ENCODE assay signal across 1 cellular context in the genomic region with DNA sequence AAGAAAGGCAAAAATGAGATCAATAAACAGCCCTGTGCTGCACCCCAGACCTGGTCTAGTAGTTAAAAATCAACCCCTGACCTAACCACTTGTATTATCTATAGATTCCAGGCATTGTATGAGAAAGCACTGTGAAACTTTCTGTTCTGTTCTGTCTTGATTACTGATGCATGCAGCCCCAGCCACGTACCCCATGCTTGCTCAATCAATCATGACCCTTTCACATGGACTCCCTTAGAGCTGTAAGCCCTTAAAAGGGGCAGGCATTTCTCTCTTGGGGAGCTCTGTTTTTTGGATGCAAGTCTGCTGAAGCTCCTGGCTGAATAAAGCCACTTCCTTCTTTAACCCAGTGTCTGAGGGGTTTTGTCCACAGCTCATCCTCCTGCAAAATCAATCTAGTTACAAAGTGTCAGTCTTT.
TF ChIP-seq lines count a peak whose summit lies in the region.

No MANE protein-coding gene starts in this region.

TF ChIP-seq in K562, 482 proteins besides CTCF, POLR2A, EP300 and RAD21 (continued from another document and continues in another):
- no peak for TF ChIP-seq FOXA1 (IDR thresholded peaks at IDR 0.05; ENCODE audit: borderline replicate concordance)
- no peak for TF ChIP-seq SIN3B (IDR thresholded peaks at IDR 0.05; ENCODE audit: low read depth)
- TF ChIP-seq ZNF3 (CRISPR knock-in tag; IDR thresholded peaks at IDR 0.05) = no peak
- TF ChIP-seq, protein P1, sequence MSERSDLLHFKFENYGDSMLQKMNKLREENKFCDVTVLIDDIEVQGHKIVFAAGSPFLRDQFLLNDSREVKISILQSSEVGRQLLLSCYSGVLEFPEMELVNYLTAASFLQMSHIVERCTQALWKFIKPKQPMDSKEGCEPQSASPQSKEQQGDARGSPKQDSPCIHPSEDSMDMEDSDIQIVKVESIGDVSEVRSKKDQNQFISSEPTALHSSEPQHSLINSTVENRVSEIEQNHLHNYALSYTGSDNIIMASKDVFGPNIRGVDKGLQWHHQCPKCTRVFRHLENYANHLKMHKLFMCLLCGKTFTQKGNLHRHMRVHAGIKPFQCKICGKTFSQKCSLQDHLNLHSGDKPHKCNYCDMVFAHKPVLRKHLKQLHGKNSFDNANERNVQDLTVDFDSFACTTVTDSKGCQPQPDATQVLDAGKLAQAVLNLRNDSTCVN (CRISPR knock-in tag; IDR thresholded peaks at IDR 0.05) = no peak
- no peak for TF ChIP-seq ZNF324 (CRISPR knock-in tag; IDR thresholded peaks at IDR 0.05)
- peak; percentile 83 for TF ChIP-seq SPI1 (IDR thresholded peaks at IDR 0.05; ENCODE audit: borderline replicate concordance, low read depth, low read length)
- TF ChIP-seq TBL1XR1 (IDR thresholded peaks at IDR 0.05; ENCODE audit: low read length in 2 of 2) = peak; percentile 51 to 67; a peak in 2 of 4 replicates
- TF ChIP-seq PRPF4 (IDR thresholded peaks at IDR 0.05; ENCODE audit: insufficient read depth, low read depth, low read length, poor library complexity, severe bottlenecking) = no peak
- peak; percentile 97 for TF ChIP-seq TAL1 (IDR thresholded peaks at IDR 0.05)
- no peak for TF ChIP-seq POLR3A (IDR thresholded peaks at IDR 0.05; ENCODE audit: borderline replicate concordance, extremely low read depth, insufficient read depth, insufficient read length)
- no peak for TF ChIP-seq BCL6 (CRISPR knock-in tag; IDR thresholded peaks at IDR 0.05)
- peak; percentile 61; the same call in 1 of the 2 replicates for TF ChIP-seq CREB1 (IDR thresholded peaks at IDR 0.05)
- TF ChIP-seq CREB1 (CRISPR knock-in tag; IDR thresholded peaks at IDR 0.05) = no peak; the same call in 1 of the 2 replicates
- TF ChIP-seq, protein P2, sequence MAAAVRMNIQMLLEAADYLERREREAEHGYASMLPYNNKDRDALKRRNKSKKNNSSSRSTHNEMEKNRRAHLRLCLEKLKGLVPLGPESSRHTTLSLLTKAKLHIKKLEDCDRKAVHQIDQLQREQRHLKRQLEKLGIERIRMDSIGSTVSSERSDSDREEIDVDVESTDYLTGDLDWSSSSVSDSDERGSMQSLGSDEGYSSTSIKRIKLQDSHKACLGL (CRISPR knock-in tag; IDR thresholded peaks at IDR 0.05; ENCODE audit: borderline replicate concordance, poor library complexity, severe bottlenecking) = no peak
- TF ChIP-seq ZKSCAN8 (CRISPR knock-in tag; IDR thresholded peaks at IDR 0.05) = peak; percentile 81; the same call in 1 of the 2 replicates
- TF ChIP-seq ZNF133 (CRISPR knock-in tag; IDR thresholded peaks at IDR 0.05) = no peak
- no peak for TF ChIP-seq NR2F6 (CRISPR knock-in tag; IDR thresholded peaks at IDR 0.05)
- no peak for TF ChIP-seq ZNF655 (CRISPR knock-in tag; IDR thresholded peaks at IDR 0.05)
- no peak for TF ChIP-seq ZNF316 (IDR thresholded peaks at IDR 0.05)
- no peak for TF ChIP-seq TFE3 (CRISPR knock-in tag; IDR thresholded peaks at IDR 0.05)
- TF ChIP-seq YBX1 (IDR thresholded peaks at IDR 0.05) = no peak
- no peak for TF ChIP-seq MXI1 (IDR thresholded peaks at IDR 0.05; ENCODE audit: low read depth, low read length)
- TF ChIP-seq E2F6 (IDR thresholded peaks at IDR 0.05; ENCODE audit: borderline replicate concordance in 1 of 2, extremely low read depth in 1 of 2, insufficient read depth in 1 of 2, insufficient read length in 1 of 2, low read depth in 1 of 2, low read length in 1 of 2, poor library complexity in 1 of 2, severe bottlenecking in 1 of 2) = no peak
- TF ChIP-seq, protein P3, sequence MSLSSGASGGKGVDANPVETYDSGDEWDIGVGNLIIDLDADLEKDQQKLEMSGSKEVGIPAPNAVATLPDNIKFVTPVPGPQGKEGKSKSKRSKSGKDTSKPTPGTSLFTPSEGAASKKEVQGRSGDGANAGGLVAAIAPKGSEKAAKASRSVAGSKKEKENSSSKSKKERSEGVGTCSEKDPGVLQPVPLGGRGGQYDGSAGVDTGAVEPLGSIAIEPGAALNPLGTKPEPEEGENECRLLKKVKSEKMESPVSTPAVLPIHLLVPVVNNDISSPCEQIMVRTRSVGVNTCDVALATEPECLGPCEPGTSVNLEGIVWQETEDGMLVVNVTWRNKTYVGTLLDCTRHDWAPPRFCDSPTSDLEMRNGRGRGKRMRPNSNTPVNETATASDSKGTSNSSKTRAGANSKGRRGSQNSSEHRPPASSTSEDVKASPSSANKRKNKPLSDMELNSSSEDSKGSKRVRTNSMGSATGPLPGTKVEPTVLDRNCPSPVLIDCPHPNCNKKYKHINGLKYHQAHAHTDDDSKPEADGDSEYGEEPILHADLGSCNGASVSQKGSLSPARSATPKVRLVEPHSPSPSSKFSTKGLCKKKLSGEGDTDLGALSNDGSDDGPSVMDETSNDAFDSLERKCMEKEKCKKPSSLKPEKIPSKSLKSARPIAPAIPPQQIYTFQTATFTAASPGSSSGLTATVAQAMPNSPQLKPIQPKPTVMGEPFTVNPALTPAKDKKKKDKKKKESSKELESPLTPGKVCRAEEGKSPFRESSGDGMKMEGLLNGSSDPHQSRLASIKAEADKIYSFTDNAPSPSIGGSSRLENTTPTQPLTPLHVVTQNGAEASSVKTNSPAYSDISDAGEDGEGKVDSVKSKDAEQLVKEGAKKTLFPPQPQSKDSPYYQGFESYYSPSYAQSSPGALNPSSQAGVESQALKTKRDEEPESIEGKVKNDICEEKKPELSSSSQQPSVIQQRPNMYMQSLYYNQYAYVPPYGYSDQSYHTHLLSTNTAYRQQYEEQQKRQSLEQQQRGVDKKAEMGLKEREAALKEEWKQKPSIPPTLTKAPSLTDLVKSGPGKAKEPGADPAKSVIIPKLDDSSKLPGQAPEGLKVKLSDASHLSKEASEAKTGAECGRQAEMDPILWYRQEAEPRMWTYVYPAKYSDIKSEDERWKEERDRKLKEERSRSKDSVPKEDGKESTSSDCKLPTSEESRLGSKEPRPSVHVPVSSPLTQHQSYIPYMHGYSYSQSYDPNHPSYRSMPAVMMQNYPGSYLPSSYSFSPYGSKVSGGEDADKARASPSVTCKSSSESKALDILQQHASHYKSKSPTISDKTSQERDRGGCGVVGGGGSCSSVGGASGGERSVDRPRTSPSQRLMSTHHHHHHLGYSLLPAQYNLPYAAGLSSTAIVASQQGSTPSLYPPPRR (CRISPR knock-in tag; IDR thresholded peaks at IDR 0.05; ENCODE audit: borderline replicate concordance) = no peak
- no peak for TF ChIP-seq E2F3 (CRISPR knock-in tag; IDR thresholded peaks at IDR 0.05)
- TF ChIP-seq MEF2D (tag; conservative IDR thresholded peaks at IDR 0.05; ENCODE audit: low read depth) = peak; percentile 66; the same call in 1 of the 2 replicates
- TF ChIP-seq, protein P4, sequence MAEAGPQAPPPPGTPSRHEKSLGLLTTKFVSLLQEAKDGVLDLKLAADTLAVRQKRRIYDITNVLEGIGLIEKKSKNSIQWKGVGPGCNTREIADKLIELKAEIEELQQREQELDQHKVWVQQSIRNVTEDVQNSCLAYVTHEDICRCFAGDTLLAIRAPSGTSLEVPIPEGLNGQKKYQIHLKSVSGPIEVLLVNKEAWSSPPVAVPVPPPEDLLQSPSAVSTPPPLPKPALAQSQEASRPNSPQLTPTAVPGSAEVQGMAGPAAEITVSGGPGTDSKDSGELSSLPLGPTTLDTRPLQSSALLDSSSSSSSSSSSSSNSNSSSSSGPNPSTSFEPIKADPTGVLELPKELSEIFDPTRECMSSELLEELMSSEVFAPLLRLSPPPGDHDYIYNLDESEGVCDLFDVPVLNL (CRISPR knock-in tag; IDR thresholded peaks at IDR 0.05; ENCODE audit: low read depth) = no peak
- TF ChIP-seq EP400 (IDR thresholded peaks at IDR 0.05) = peak; percentile 66
- TF ChIP-seq SMARCA5 (IDR thresholded peaks at IDR 0.05) = no peak
- TF ChIP-seq XRCC5 (IDR thresholded peaks at IDR 0.05; ENCODE audit: low read depth, low read length) = no peak
- TF ChIP-seq, protein P5, sequence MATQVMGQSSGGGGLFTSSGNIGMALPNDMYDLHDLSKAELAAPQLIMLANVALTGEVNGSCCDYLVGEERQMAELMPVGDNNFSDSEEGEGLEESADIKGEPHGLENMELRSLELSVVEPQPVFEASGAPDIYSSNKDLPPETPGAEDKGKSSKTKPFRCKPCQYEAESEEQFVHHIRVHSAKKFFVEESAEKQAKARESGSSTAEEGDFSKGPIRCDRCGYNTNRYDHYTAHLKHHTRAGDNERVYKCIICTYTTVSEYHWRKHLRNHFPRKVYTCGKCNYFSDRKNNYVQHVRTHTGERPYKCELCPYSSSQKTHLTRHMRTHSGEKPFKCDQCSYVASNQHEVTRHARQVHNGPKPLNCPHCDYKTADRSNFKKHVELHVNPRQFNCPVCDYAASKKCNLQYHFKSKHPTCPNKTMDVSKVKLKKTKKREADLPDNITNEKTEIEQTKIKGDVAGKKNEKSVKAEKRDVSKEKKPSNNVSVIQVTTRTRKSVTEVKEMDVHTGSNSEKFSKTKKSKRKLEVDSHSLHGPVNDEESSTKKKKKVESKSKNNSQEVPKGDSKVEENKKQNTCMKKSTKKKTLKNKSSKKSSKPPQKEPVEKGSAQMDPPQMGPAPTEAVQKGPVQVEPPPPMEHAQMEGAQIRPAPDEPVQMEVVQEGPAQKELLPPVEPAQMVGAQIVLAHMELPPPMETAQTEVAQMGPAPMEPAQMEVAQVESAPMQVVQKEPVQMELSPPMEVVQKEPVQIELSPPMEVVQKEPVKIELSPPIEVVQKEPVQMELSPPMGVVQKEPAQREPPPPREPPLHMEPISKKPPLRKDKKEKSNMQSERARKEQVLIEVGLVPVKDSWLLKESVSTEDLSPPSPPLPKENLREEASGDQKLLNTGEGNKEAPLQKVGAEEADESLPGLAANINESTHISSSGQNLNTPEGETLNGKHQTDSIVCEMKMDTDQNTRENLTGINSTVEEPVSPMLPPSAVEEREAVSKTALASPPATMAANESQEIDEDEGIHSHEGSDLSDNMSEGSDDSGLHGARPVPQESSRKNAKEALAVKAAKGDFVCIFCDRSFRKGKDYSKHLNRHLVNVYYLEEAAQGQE (CRISPR knock-in tag; IDR thresholded peaks at IDR 0.05; ENCODE audit: low read depth) = no peak
- TF ChIP-seq SNAPC5 (CRISPR knock-in tag; IDR thresholded peaks at IDR 0.05) = no peak
- TF ChIP-seq E2F5 (CRISPR knock-in tag; IDR thresholded peaks at IDR 0.05) = no peak
- peak; percentile 87 for TF ChIP-seq LCOR (CRISPR knock-in tag; IDR thresholded peaks at IDR 0.05)
- no peak for TF ChIP-seq ZNF174 (CRISPR knock-in tag; IDR thresholded peaks at IDR 0.05)
- TF ChIP-seq SRSF1 (IDR thresholded peaks at IDR 0.05; ENCODE audit: low read depth, low read length) = no peak
- no peak for TF ChIP-seq ZNF778 (CRISPR knock-in tag; IDR thresholded peaks at IDR 0.05)
- TF ChIP-seq, protein P6, sequence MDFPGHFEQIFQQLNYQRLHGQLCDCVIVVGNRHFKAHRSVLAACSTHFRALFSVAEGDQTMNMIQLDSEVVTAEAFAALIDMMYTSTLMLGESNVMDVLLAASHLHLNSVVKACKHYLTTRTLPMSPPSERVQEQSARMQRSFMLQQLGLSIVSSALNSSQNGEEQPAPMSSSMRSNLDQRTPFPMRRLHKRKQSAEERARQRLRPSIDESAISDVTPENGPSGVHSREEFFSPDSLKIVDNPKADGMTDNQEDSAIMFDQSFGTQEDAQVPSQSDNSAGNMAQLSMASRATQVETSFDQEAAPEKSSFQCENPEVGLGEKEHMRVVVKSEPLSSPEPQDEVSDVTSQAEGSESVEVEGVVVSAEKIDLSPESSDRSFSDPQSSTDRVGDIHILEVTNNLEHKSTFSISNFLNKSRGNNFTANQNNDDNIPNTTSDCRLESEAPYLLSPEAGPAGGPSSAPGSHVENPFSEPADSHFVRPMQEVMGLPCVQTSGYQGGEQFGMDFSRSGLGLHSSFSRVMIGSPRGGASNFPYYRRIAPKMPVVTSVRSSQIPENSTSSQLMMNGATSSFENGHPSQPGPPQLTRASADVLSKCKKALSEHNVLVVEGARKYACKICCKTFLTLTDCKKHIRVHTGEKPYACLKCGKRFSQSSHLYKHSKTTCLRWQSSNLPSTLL (IDR thresholded peaks at IDR 0.05) = no peak
- no peak for TF ChIP-seq DACH1 (IDR thresholded peaks at IDR 0.05; ENCODE audit: partially characterized antibody)
- TF ChIP-seq RFX5 (IDR thresholded peaks at IDR 0.05; ENCODE audit: low read depth, low read length) = no peak
- peak; percentile 82 for TF ChIP-seq PHB2 (IDR thresholded peaks at IDR 0.05; ENCODE audit: low read depth)
- peak; percentile 93 for TF ChIP-seq PML (IDR thresholded peaks at IDR 0.05; ENCODE audit: low read length)
- TF ChIP-seq CAMTA2 (CRISPR knock-in tag; conservative IDR thresholded peaks at IDR 0.05) = no peak
- TF ChIP-seq GABPA (tag; conservative IDR thresholded peaks at IDR 0.05; ENCODE audit: low read depth) = no peak; the same call in 1 of the 2 replicates
- peak; percentile 88 to 93 for TF ChIP-seq KDM1A (IDR thresholded peaks at IDR 0.05)
- TF ChIP-seq ZNF24 (IDR thresholded peaks at IDR 0.05) = peak; percentile 71; the same call in 1 of the 2 replicates
- no peak for TF ChIP-seq SIN3A (IDR thresholded peaks at IDR 0.05; ENCODE audit: borderline replicate concordance in 2 of 2, control insufficient read depth in 1 of 2, low read depth in 2 of 2, low read length in 2 of 2)
